10 cellular contexts compared by ENCODE assay signal in the genomic region with DNA sequence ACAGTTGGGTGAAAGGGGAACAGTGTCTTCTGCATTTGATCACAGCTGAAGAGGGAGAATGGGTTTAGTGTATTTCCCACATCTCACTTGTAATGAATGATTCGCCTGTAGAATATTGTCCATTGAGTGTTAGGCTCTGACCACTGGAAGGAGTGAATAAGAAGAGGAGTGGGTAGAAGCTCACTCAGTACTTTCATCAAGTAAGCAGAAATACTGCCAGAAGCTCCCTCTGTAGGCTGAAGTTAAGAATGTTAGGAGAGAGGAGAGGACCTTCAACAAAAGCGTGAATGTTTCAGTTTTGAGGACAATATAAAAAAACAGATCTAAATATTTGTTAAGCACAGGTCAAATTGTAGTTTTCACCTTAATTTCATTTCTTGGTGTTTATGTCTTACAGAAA. TPM values are rescaled to one million over a fixed set of nuclear protein-coding genes. Genes with fewer than 3 reads are reported as not detected.
DNase-seq lines count a peak whose midpoint lies in the region; ATAC-seq and TF ChIP-seq lines count a peak whose summit lies in the region.
"Had no signal": no experiment of that assay in that cellular context is flagged by ENCODE, and none has a peak within 500 bp of the region (broad histone marks: within the 10 kb centered on the region; RNA-seq: fewer than 3 reads in every experiment).

No MANE protein-coding gene starts in this region.

- H3K9me3 ChIP-seq in adrenal gland (replicated peaks in 1 of 3), result no peaks in the 10 kb centered on the region
- H3K9me3 ChIP-seq: neutrophil, thoracic aorta had no signal

- WGBS in adrenal gland, 4 donors, result 60 to 71% (median 64%) methylated on average over 2 of the region's 2 CpGs

- peak; percentile 52 for TF ChIP-seq CTCF in AG10803 (conservative IDR thresholded peaks at IDR 0.05; ENCODE audit: low read length)
- peak; percentile 25 for TF ChIP-seq CTCF in HFF-Myc (IDR thresholded peaks at IDR 0.05; ENCODE audit: low read depth, low read length, missing control alignments)
- TF ChIP-seq CTCF in adrenal gland (IDR thresholded peaks at IDR 0.05), result peak; percentile 28 to 48 (median 40)

- no peak for TF ChIP-seq POLR2A in adrenal gland (IDR thresholded peaks at IDR 0.05)

- no peaks in the 10 kb centered on the region for H3K4me1 ChIP-seq in adrenal gland (replicated peaks in 1 of 2)

- H3K36me3 ChIP-seq in adrenal gland (replicated peaks in 1 of 2), result no peaks in the 10 kb centered on the region
- H3K36me3 ChIP-seq: neutrophil, thoracic aorta had no signal

- H3K27me3 ChIP-seq in adrenal gland, result no peaks in the 10 kb centered on the region
- H3K27me3 ChIP-seq: neutrophil had no signal

- intact Hi-C loops in adrenal gland (cut with DNase I), result loop anchor here in 1 of 2 donors (10.0 kb wide), 1 partner anchor 51 kb away; no protein-coding TSS in a partner anchor

- H3K27ac ChIP-seq in adrenal gland, result no peak overlapping the region
- H3K27ac ChIP-seq: neutrophil, thoracic aorta had no signal

- no peak overlapping the region for H3K4me3 ChIP-seq in AG10803 (ENCODE audit: low read length)
- H3K4me3 ChIP-seq in HFF-Myc (replicated peaks; ENCODE audit: low read depth, low read length), result no peak overlapping the region
- no peak overlapping the region for H3K4me3 ChIP-seq in adrenal gland
- H3K4me3 ChIP-seq: thoracic aorta had no signal

- DNase-seq in AG10803 (ENCODE audit: low read depth) (peak; percentile 48), HFF-Myc (ENCODE audit: extremely low read depth, low read depth) (no peak), adrenal gland (no peak), left kidney (ENCODE audit: low read depth, low spot score) (peak; percentile 37), germinal center (ENCODE audit: low spot score) (no peak), NCI-H526 treated with DMSO at 0.1 percent for 48 hours (lab: John Stamatoyannopoulos, UW) (no peak)

- ATAC-seq in HG03354 (IDR thresholded peaks at IDR 0.05; ENCODE audit: poor library complexity, severe bottlenecking, unreplicated experiment), result no peak
- no peak for ATAC-seq in GM19467 (IDR thresholded peaks at IDR 0.05; ENCODE audit: unreplicated experiment)

RNA-seq across cellular contexts. Expression of a gene that starts 27.5 kb away (rescaled TPM):
- total RNA-seq in adrenal gland, result 10 to 100 TPM in 1 of 8 donors, 1 to 10 TPM in 7; 3.3 to 11.1 (median 6.7) TPM
- 1 to 10 TPM; 2.6 to 8.6 (median 2.8) TPM for polyA plus RNA-seq in adrenal gland

Comparison
In these comparisons a context has a peak if more than half of its experiments do, and no peak if none do; other contexts are left out.
1. DNase-seq: peak in AG10803 (single experiment) and left kidney (single experiment); none in HFF-Myc (single experiment), adrenal gland (0 of 7), germinal center (single experiment) and NCI-H526 treated with DMSO at 0.1 percent for 48 hours (single experiment).
2. Peak in every context shown above with its lines, with median percentiles within 50 percentile points of each other: CTCF ChIP-seq.